ENCODE assay signal across 1 cellular context in the genomic region with DNA sequence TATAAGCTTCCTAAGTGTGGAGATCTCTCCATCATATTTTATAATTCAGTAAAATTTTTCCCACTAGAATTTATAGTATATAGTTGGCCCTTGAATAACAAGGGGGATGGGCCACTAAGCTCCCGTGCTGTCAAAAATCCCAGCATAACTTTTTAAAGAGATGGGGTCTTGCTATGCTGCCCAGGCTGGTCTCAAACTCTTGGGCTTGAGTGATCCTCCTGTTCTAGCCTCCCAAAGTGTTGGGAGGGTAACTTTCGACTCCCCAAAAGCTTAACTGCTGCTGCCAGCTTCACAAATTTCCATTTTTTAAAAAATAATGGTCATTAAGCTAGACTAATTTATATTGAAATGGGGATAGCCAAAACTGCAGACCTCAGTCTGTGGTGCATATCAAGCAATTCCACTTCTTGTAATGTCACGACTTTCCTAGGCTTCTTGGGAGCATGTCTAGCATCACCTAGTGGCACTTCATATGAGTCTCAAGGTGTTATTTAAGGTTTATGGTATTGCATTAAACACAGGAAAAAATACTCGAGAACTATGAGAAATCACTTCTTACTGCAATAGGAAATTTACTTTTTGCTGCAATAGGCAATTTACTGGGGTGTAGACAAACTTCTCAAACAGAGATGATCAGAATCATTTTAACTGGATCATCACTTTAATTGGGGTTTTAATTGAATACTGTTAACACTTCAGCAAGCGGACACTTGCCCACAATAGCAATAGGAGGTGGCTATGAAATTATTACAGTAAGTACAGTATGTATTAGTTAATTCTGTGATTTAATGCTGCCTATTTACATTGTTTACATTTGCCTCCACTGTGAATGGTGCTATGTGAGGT.
TF ChIP-seq lines count a peak whose summit lies in the region.

No MANE protein-coding gene starts in this region.

TF ChIP-seq in SK-N-SH treated with all-trans-retinoic acid at 6 μM for 48 hours, 23 proteins besides CTCF, POLR2A, EP300 and RAD21 (continued from another document):
- TF ChIP-seq CREB5 (CRISPR knock-in tag; IDR thresholded peaks at IDR 0.05; ENCODE audit: low read depth), result no peak
- TF ChIP-seq, protein P1, sequence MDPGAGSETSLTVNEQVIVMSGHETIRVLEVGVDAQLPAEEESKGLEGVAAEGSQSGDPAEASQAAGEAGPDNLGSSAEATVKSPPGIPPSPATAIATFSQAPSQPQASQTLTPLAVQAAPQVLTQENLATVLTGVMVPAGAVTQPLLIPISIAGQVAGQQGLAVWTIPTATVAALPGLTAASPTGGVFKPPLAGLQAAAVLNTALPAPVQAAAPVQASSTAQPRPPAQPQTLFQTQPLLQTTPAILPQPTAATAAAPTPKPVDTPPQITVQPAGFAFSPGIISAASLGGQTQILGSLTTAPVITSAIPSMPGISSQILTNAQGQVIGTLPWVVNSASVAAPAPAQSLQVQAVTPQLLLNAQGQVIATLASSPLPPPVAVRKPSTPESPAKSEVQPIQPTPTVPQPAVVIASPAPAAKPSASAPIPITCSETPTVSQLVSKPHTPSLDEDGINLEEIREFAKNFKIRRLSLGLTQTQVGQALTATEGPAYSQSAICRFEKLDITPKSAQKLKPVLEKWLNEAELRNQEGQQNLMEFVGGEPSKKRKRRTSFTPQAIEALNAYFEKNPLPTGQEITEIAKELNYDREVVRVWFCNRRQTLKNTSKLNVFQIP (CRISPR knock-in tag; IDR thresholded peaks at IDR 0.05; ENCODE audit: borderline replicate concordance, low read depth), result no peak
